In the genomic region with DNA sequence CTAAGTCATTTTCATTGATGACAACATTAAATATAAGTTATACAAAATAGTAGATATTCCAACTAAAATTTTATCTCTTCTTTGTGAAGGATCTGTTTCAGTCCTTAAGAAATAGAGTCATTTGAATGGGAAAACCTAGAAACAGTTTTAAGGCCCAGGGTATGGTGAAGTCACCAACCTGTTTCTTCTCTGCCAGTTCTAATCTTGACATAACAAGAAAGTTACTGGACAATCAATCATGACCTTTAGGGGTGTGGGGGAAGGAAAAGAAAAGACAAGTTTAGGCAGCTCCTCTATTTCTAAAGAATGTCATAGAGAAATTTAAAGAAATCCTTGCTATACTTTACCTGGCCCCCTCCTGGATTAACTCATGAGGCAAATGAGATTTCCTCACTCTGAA, we compare ENCODE assay signal across 22 cellular contexts.
DNase-seq lines count a peak whose midpoint lies in the region; FAIRE-seq and TF ChIP-seq lines count a peak whose summit lies in the region.
"Had no signal": no experiment of that assay in that cellular context is flagged by ENCODE, and none has a peak within 500 bp of the region (broad histone marks: within the 10 kb centered on the region; RNA-seq: fewer than 3 reads in every experiment).

No MANE protein-coding gene starts in this region.

- no peaks in the 10 kb centered on the region for H3K9me2 ChIP-seq in PC-9 (ENCODE audit: insufficient read depth)
- H3K9me2 ChIP-seq: SK-N-SH had no signal

- H2BK120ac ChIP-seq in H9 (ENCODE audit: low read depth, low read length, poor library complexity, severe bottlenecking) = no peak overlapping the region

- H3K79me1 ChIP-seq in H9 (ENCODE audit: insufficient read depth, low read depth, low read length, poor library complexity, severe bottlenecking) = peaks cover 2% of the 10 kb centered on the region

- H3K4me2 ChIP-seq in H9 (ENCODE audit: insufficient read depth, insufficient read length, low read length) = peak overlapping the region; percentile 94
- H3K4me2 ChIP-seq in PC-9 = no peak overlapping the region; the same call in 1 of the 2 replicates
- H3K4me2 ChIP-seq: BLaER1, SK-N-SH had no signal

- H3K4me3 ChIP-seq in PC-9 = no peak overlapping the region
- H3K4me3 ChIP-seq in epithelial cell of esophagus (ENCODE audit: low read length) = no peak overlapping the region
- no peak overlapping the region for H3K4me3 ChIP-seq in small intestine (ENCODE audit: low read depth in 1 of 2, low read length in 2 of 2)
- H3K4me3 ChIP-seq: BLaER1, MG63 had no signal

- no peaks in the 10 kb centered on the region for H3F3A ChIP-seq in PC-9 (ENCODE audit: insufficient read depth, low read depth)

- H3K9me3 Mint-ChIP-seq in H9 = 0 out of 5 replicates have a peak, but pooled peaks cover 0 to 4% of the 10 kb centered on the region in 2 experiments
- H3K9me3 Mint-ChIP-seq in mesothelial cell of epicardium = no peaks in the 10 kb centered on the region
- H3K9me3 Mint-ChIP-seq: CD4-positive, alpha-beta memory T cell had no signal

- no peak overlapping the region for H3K4ac ChIP-seq in H9 (ENCODE audit: low read depth, low read length)

- H3K27me3 ChIP-seq in H9 (ENCODE audit: insufficient read depth, low read length) (no peaks in the 10 kb centered on the region), PC-9 (ENCODE audit: insufficient read depth, low read depth) (no peaks in the 10 kb centered on the region), small intestine (ENCODE audit: control insufficient read depth in 2 of 2, insufficient read depth in 2 of 2, low read length in 2 of 2) (no peaks in the 10 kb centered on the region)
- H3K27me3 ChIP-seq: MG63 had no signal

- H3K79me2 ChIP-seq in H9 (ENCODE audit: insufficient read depth, low read length) (peaks cover 26% of the 10 kb centered on the region; the same call in 1 of the 2 replicates), PC-9 (ENCODE audit: low read depth) (no peaks in the 10 kb centered on the region)

- POLR2A ChIA-PET in PC-9 (lab: Charles Lee; ENCODE audit: unreplicated experiment) = no interaction called here

- no peak overlapping the region for H2BK15ac ChIP-seq in H9 (ENCODE audit: low read depth, low read length)

- H3K9me3 ChIP-seq in H9 (ENCODE audit: control insufficient read depth, low read depth, low read length) = no peaks in the 10 kb centered on the region
- no peaks in the 10 kb centered on the region for H3K9me3 ChIP-seq in PC-9 (ENCODE audit: insufficient read depth, low read depth)
- no peaks in the 10 kb centered on the region for H3K9me3 ChIP-seq in small intestine (ENCODE audit: control insufficient read depth, low read depth)
- H3K9me3 ChIP-seq: BLaER1, MG63, SK-N-SH had no signal

- H3K27me3 Mint-ChIP-seq in H9 (ENCODE audit: low read depth) (no peaks in the 10 kb centered on the region), mesothelial cell of epicardium (ENCODE audit: low read depth) (no peaks in the 10 kb centered on the region)
- H3K27me3 Mint-ChIP-seq: CD4-positive, alpha-beta memory T cell had no signal

- H3K9ac ChIP-seq in H9 (ENCODE audit: extremely low read depth, insufficient read length, low read length) = no peak overlapping the region
- H3K9ac ChIP-seq: BLaER1, SK-N-SH had no signal

- H3T11ph ChIP-seq in H9 (ENCODE audit: low read length) = peak overlapping the region; percentile 53

- H3K4me1 ChIP-seq in H9 (ENCODE audit: insufficient read depth, low read length) (no peaks in the 10 kb centered on the region; the same call in 1 of the 2 replicates), PC-9 (replicated peaks; ENCODE audit: insufficient read depth) (peaks cover 13% of the 10 kb centered on the region), small intestine (ENCODE audit: control insufficient read depth in 2 of 2, insufficient read depth in 1 of 2, low read depth in 1 of 2, low read length in 1 of 2) (no peaks in the 10 kb centered on the region)
- H3K4me1 ChIP-seq: BLaER1 had no signal

- H3K4me3 Mint-ChIP-seq in H9 (peak overlapping the region in 1 of 2 experiments; percentile 79; a peak in 2 of 5 replicates), mesothelial cell of epicardium (no peak overlapping the region)
- H3K4me3 Mint-ChIP-seq: CD4-positive, alpha-beta memory T cell had no signal

- H2AFZ ChIP-seq in H9 (ENCODE audit: low read length) (no peak overlapping the region), PC-9 (no peak overlapping the region)

- H3K4me1 Mint-ChIP-seq in H9 (peaks cover 40 to 43% of the 10 kb centered on the region in 2 experiments), mesothelial cell of epicardium (peaks cover 37% of the 10 kb centered on the region)

- DNase-seq in H9 (no peak), PC-9 (no peak), epithelial cell of esophagus (ENCODE audit: low read depth) (peak; percentile 23), mesothelial cell of epicardium (ENCODE audit: low spot score in 2 of 2, unreplicated experiment in 2 of 2) (no peak), NCI-H146 (lab: John Stamatoyannopoulos, UW) (no peak), H4 (ENCODE audit: low spot score) (no peak), small intestine (no peak)
- no peak for DNase-seq in activated naive CD4-positive, alpha-beta T cell treated with anti-CD3 and anti-CD28 coated beads, Interleukin-2, amount 50 U/mL, for 16 hours
- DNase-seq: Calu3; CD4-positive, alpha-beta memory T cell; GOT3; MG63; NCI-H1092; NCI-H1436 treated with DMSO at 0.1 percent for 48 hours; NCI-H2081 treated with DMSO at 0.1 percent for 48 hours; NCI-H446 treated with DMSO at 0.1 percent for 48 hours; NCI-H748 treated with DMSO at 0.1 percent for 48 hours; NK-92 treated with Interleukin-12 subunit alpha and Interleukin-12 subunit beta, amount 100 ng/mL, for 24 hours; SHP77; SK-N-SH had no signal

- CTCF ChIA-PET in PC-9 (lab: Charles Lee) = no interaction called here

- H4K20me1 ChIP-seq in H9 (ENCODE audit: control insufficient read depth, insufficient read depth, insufficient read length) (no peaks in the 10 kb centered on the region), PC-9 (ENCODE audit: insufficient read depth) (no peaks in the 10 kb centered on the region)
- H4K20me1 ChIP-seq: BLaER1 had no signal

- no peak overlapping the region for H4K8ac ChIP-seq in H9 (replicated peaks; ENCODE audit: insufficient read length, low read depth, low read length)

- no peak overlapping the region for H3K14ac ChIP-seq in H9 (ENCODE audit: insufficient read depth, low read length)

- H3K27ac Mint-ChIP-seq in H9 (peak overlapping the region; percentile 93 to 100 (median 98); a peak in 6 of 7 replicates), mesothelial cell of epicardium (peak overlapping the region; percentile 93)
- H3K27ac Mint-ChIP-seq: CD4-positive, alpha-beta memory T cell had no signal

- H3K56ac ChIP-seq in H9 (ENCODE audit: insufficient read length, low read depth, low read length) = no peak overlapping the region

- H3K36me3 Mint-ChIP-seq in H9 (ENCODE audit: insufficient read depth in 1 of 3, low read depth in 3 of 3) (peaks cover 6 to 32% (median 19%) of the 10 kb centered on the region in 3 experiments; a peak in 6 of 7 replicates), mesothelial cell of epicardium (no peaks in the 10 kb centered on the region)

- intact Hi-C loops in PC-9 (cut with micrococcal nuclease; ENCODE audit: unreplicated experiment) = no loop called here

- no peak overlapping the region for H2BK20ac ChIP-seq in H9 (ENCODE audit: low read depth, low read length, poor library complexity, severe bottlenecking)

- no peak overlapping the region for H2BK12ac ChIP-seq in H9 (ENCODE audit: insufficient read length, low read depth, low read length)

- no peaks in the 10 kb centered on the region for H3K36me3 ChIP-seq in PC-9 (ENCODE audit: low read depth)
- H3K36me3 ChIP-seq in small intestine (ENCODE audit: control insufficient read depth in 2 of 2, insufficient read depth in 2 of 2, low read length in 2 of 2) = no peaks in the 10 kb centered on the region
- H3K36me3 ChIP-seq: BLaER1, MG63 had no signal

- no peak overlapping the region for H4K91ac ChIP-seq in H9 (ENCODE audit: insufficient read length, low read depth, low read length)

- no peak overlapping the region for H4K5ac ChIP-seq in H9 (ENCODE audit: insufficient read length, low read depth, low read length)

- no peak overlapping the region for H3K23ac ChIP-seq in H9 (ENCODE audit: insufficient read length, low read depth, low read length)

- no peaks in the 10 kb centered on the region for H3K23me2 ChIP-seq in H9 (ENCODE audit: insufficient read length, low read depth, low read length, poor library complexity, severe bottlenecking)

- no peak overlapping the region for H2AK5ac ChIP-seq in H9 (ENCODE audit: insufficient read length, low read length)

- H2BK5ac ChIP-seq in H9 (ENCODE audit: insufficient read length, low read length) = no peak overlapping the region

- TF ChIP-seq CTCF in H9 (conservative IDR thresholded peaks at IDR 0.05) (no peak), PC-9 (conservative IDR thresholded peaks at IDR 0.05) (no peak), epithelial cell of esophagus (IDR thresholded peaks at IDR 0.05; ENCODE audit: insufficient read depth, low read depth, low read length, missing control alignments) (no peak), mesothelial cell of epicardium (IDR thresholded peaks at IDR 0.05; ENCODE audit: unreplicated experiment) (no peak)

- FAIRE-seq in small intestine (lab: Jason Lieb, UNC) = no peak
- FAIRE-seq: GM19239 had no signal

- peak overlapping the region; percentile 90 for H3K27ac ChIP-seq in H9 (ENCODE audit: insufficient read length, low read depth, low read length)
- H3K27ac ChIP-seq in PC-9 = peak overlapping the region; percentile 51; the same call in 1 of the 2 replicates
- H3K27ac ChIP-seq in small intestine (ENCODE audit: low read depth in 1 of 2, low read length in 1 of 2) = no peak overlapping the region
- H3K27ac ChIP-seq: BLaER1 had no signal

- no peak overlapping the region for H3K18ac ChIP-seq in H9 (ENCODE audit: insufficient read length, low read depth, low read length)

- BruUV-seq in PC-9 (replicated peaks; lab: Mats Ljungman, UMichigan) = no TSS peak

Comparison
In these comparisons a context has a peak if more than half of its experiments do, and no peak if none do; other contexts are left out.
1. H3K27ac ChIP-seq: peak in H9 (single experiment) and PC-9 (single experiment); none in small intestine (0 of 2).